In genomic region chr20:36181934-36182603, GRCh38 we compare ENCODE assay signal across 12 cellular contexts. TPM values are rescaled to one million over a fixed set of nuclear protein-coding genes. Genes with fewer than 3 reads are reported as not detected.
DNase-seq lines count a peak whose midpoint lies in the region; FAIRE-seq and TF ChIP-seq lines count a peak whose summit lies in the region.
"Had no signal": no experiment of that assay in that cellular context is flagged by ENCODE, and none has a peak within 500 bp of the region (broad histone marks: within the 10 kb centered on the region; RNA-seq: fewer than 3 reads in every experiment).

No MANE protein-coding gene starts in this region.

- H3K27ac ChIP-seq in fibroblast of lung (ENCODE audit: insufficient read depth, low read length) = peak overlapping the region; percentile 26
- H3K27ac ChIP-seq: gastroesophageal sphincter, testis had no signal

- no peak overlapping the region for H3K4me2 ChIP-seq in fibroblast of lung (ENCODE audit: extremely low read depth, insufficient read depth, low read length)
- H3K4me2 ChIP-seq: GM23338 had no signal

- no peak overlapping the region for H2AFZ ChIP-seq in fibroblast of lung (ENCODE audit: low read length)
- H2AFZ ChIP-seq: GM23338 had no signal

- no peak overlapping the region for H3K4me3 ChIP-seq in fibroblast of lung (replicated peaks in 1 of 4; ENCODE audit: control extremely low read depth in 1 of 4, insufficient read depth in 1 of 4, low read depth in 3 of 4, low read length in 4 of 4)
- no peak overlapping the region for H3K4me3 ChIP-seq in skeletal muscle cell (ENCODE audit: low read depth, low read length)
- H3K4me3 ChIP-seq: gastroesophageal sphincter, GM23338, testis had no signal

- DNase-seq in ELR (ENCODE audit: low read depth) = peak; percentile 82
- peak; percentile 53 for DNase-seq in RCC 7860 (ENCODE audit: low spot score)
- peak; percentile 43 to 74 for DNase-seq in fibroblast of lung (ENCODE audit: low read depth in 2 of 2)
- DNase-seq in skeletal muscle cell (ENCODE audit: low read depth) = peak; percentile 44
- DNase-seq in NCI-H2029 treated with DMSO at 0.1 percent for 48 hours (lab: John Stamatoyannopoulos, UW) = no peak
- DNase-seq in GM19238 (ENCODE audit: insufficient read length, low spot score) = no peak
- no peak for DNase-seq in medulla oblongata (ENCODE audit: extremely low spot score)
- DNase-seq: naive thymus-derived CD8-positive, alpha-beta T cell; testis had no signal

- H3K4me1 ChIP-seq in fibroblast of lung (ENCODE audit: control insufficient read depth, extremely low read depth, insufficient read depth, low read length) = no peaks in the 10 kb centered on the region
- H3K4me1 ChIP-seq: gastroesophageal sphincter had no signal

- no peaks in the 10 kb centered on the region for H3K36me3 ChIP-seq in fibroblast of lung (ENCODE audit: control insufficient read depth, insufficient read depth, low read length)

- TF ChIP-seq CTCF in fibroblast of lung (conservative IDR thresholded peaks at IDR 0.05 in 1 of 2, IDR thresholded peaks at IDR 0.05 in 1 of 2; ENCODE audit: low read depth in 1 of 2, low read length in 2 of 2) = no peak

- H3K9ac ChIP-seq in fibroblast of lung (ENCODE audit: insufficient read depth, low read length) = no peak overlapping the region

- no peak for FAIRE-seq in RCC 7860 (lab: Jason Lieb, UNC)
- FAIRE-seq: GM12892 had no signal

- H3K9me3 ChIP-seq in fibroblast of lung (ENCODE audit: control insufficient read depth, insufficient read depth, low read depth, low read length) = no peaks in the 10 kb centered on the region
- H3K9me3 ChIP-seq: gastroesophageal sphincter, testis had no signal

- H3K79me2 ChIP-seq in fibroblast of lung (ENCODE audit: control insufficient read depth, insufficient read depth, low read length) = no peaks in the 10 kb centered on the region

- H4K20me1 ChIP-seq in fibroblast of lung (ENCODE audit: control insufficient read depth, extremely low read depth, insufficient read depth, low read length) = no peaks in the 10 kb centered on the region

- no peaks in the 10 kb centered on the region for H3K27me3 ChIP-seq in fibroblast of lung (ENCODE audit: control insufficient read depth, insufficient read depth, low read length)
- H3K27me3 ChIP-seq: gastroesophageal sphincter, testis had no signal

RNA-seq across cellular contexts. Expression of gene EPB41L1, which starts 27.5 kb away (rescaled TPM):
- 10.3 and 17.0 TPM in 2 replicates for total RNA-seq in fibroblast of lung
- polyA plus RNA-seq in fibroblast of lung = 13.9 and 16.2 TPM in 2 replicates
- 17.5 and 27.4 TPM in 2 replicates for polyA plus RNA-seq in fibroblast of lung (2012)
- 34.4 and 69.5 TPM in 2 replicates for polyA minus RNA-seq in fibroblast of lung (ENCODE audit: low replicate concordance)

RNA-seq across cellular contexts. Expression of gene AAR2, which starts 54.2 kb away (rescaled TPM):
- 21.8 and 24.6 TPM in 2 replicates for total RNA-seq in fibroblast of lung
- polyA plus RNA-seq in fibroblast of lung = 24.3 and 25.3 TPM in 2 replicates
- polyA plus RNA-seq in fibroblast of lung (2012) = 23.3 and 24.1 TPM in 2 replicates
- polyA minus RNA-seq in fibroblast of lung (ENCODE audit: low replicate concordance) = 55.4 and 72.6 TPM in 2 replicates

Comparison
In these comparisons a context has a peak if more than half of its experiments do, and no peak if none do; other contexts are left out.
1. DNase-seq: peak in ELR (single experiment), RCC 7860 (single experiment), fibroblast of lung (2 of 2) and skeletal muscle cell (single experiment); none in NCI-H2029 treated with DMSO at 0.1 percent for 48 hours (single experiment), GM19238 (single experiment) and medulla oblongata (single experiment).